Comparison of ENCODE assay signal across 29 cellular contexts in the genomic region with DNA sequence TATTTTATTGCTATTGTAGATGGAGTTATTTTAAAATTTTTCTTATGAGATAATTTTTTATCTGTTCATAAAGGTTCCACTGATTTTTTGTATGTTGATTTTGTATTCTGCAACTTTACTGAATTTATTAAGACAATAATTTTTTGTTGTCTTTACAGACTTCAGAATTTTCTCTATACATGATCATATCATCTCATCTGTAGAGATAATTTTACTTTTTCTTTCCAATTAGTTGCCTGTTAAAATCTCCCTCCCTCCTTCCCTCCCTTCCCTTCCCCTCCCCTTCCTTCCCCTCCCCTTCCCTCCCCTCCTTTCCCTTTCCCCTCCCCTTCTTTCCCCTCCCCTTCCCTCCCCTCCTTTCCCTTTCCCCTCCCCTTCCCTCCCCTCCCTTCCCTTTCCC.
"Had no signal": no experiment of that assay in that cellular context is flagged by ENCODE, and none has a peak within 500 bp of the region (broad histone marks: within the 10 kb centered on the region; RNA-seq: fewer than 3 reads in every experiment).

No MANE protein-coding gene starts in this region.

- H3K27me3 ChIP-seq: stomach, suprapubic skin, testis, thyroid gland, tibial artery, tibial nerve, transverse colon, upper lobe of left lung, upper lobe of right lung, uterus, vagina had no signal

- H3K27ac ChIP-seq: stomach, suprapubic skin, testis, thoracic aorta, thyroid gland, tibial artery, tibial nerve, transverse colon, upper lobe of left lung, upper lobe of right lung, uterus, vagina had no signal

- H3K36me3 ChIP-seq: stomach, suprapubic skin, thoracic aorta, thyroid gland, tibial artery, tibial nerve, transverse colon, upper lobe of left lung, upper lobe of right lung, uterus, vagina had no signal

- H3K9me3 ChIP-seq: testis, thoracic aorta, thyroid gland, transverse colon, upper lobe of right lung, uterus, vagina had no signal

- H3K36me3 Mint-ChIP-seq: stimulated activated effector memory CD8-positive, alpha-beta T cell treated with anti-CD3 and anti-CD28 coated beads, Interleukin-12 subunit alpha, Interleukin-12 subunit beta, amount 100 ng/mL, for 72 hours; stimulated activated memory B cell treated with anti-CD40 and anti-IgM and Interleukin-4, amounts not matched to agents 10 μg/mL and 1 μg/mL and 100 μg/mL, for 72 hours; type B pancreatic cell had no signal

- ATAC-seq: stimulated activated effector memory CD8-positive, alpha-beta T cell treated with anti-CD3 and anti-CD28 coated beads, Interleukin-12 subunit alpha, Interleukin-12 subunit beta, amount 100 ng/mL, for 72 hours; stimulated activated memory B cell treated with anti-CD40 and anti-IgM and Interleukin-4, amounts not matched to agents 10 μg/mL and 1 μg/mL and 100 μg/mL, for 72 hours; stimulated activated naive B cell treated with anti-CD40 and anti-IgM and Interleukin-4, amounts not matched to agents 10 μg/mL and 1 μg/mL and 100 μg/mL, for 72 hours; stimulated activated naive CD8-positive, alpha-beta T cell treated with anti-CD3 and anti-CD28 coated beads, Interleukin-15, amount 100 ng/mL, for 72 hours; stimulated activated naive CD8-positive, alpha-beta T cell treated with anti-CD3 and anti-CD28 coated beads, Interleukin-15, Interleukin-2, amounts not matched to agents 100 U/mL and 50 U/mL, for 24 hours; upper lobe of right lung had no signal

- FAIRE-seq: urothelium cell line had no signal

- H3K4me3 ChIP-seq: stomach, suprapubic skin, testis, thoracic aorta, thyroid gland, tibial artery, tibial nerve, transverse colon, upper lobe of left lung, upper lobe of right lung, uterus, vagina had no signal

- H3K9me3 Mint-ChIP-seq: type B pancreatic cell had no signal

- H3K4me1 ChIP-seq: stomach, suprapubic skin, testis, thyroid gland, tibial artery, tibial nerve, transverse colon, upper lobe of left lung, upper lobe of right lung, uterus, vagina had no signal

- H3K27ac Mint-ChIP-seq: stimulated activated effector memory CD8-positive, alpha-beta T cell treated with anti-CD3 and anti-CD28 coated beads, Interleukin-12 subunit alpha, Interleukin-12 subunit beta, amount 100 ng/mL, for 72 hours; stimulated activated memory B cell treated with anti-CD40 and anti-IgM and Interleukin-4, amounts not matched to agents 10 μg/mL and 1 μg/mL and 100 μg/mL, for 72 hours; stimulated activated naive B cell treated with anti-CD40 and anti-IgM and Interleukin-4, amounts not matched to agents 10 μg/mL and 1 μg/mL and 100 μg/mL, for 72 hours; stimulated activated naive CD8-positive, alpha-beta T cell treated with anti-CD3 and anti-CD28 coated beads, Interleukin-15, amount 100 ng/mL, for 72 hours; stimulated activated naive CD8-positive, alpha-beta T cell treated with anti-CD3 and anti-CD28 coated beads, Interleukin-15, Interleukin-2, amounts not matched to agents 100 ng/mL and 50 ng/mL, for 24 hours; type B pancreatic cell had no signal

- DNase-seq: stimulated activated CD4-positive, alpha-beta T cell treated with anti-CD3 and anti-CD28 coated beads, Interleukin-2, amount 100 ng/mL, for 48 hours; stimulated activated CD4-positive, alpha-beta T cell treated with anti-CD3 and anti-CD28 coated beads, Interleukin-4, amount 100 ng/mL, for 1 hour; stimulated activated CD4-positive, alpha-beta T cell treated with anti-CD3 and anti-CD28 coated beads, Interleukin-4, amount 100 ng/mL, for 24 hours; stimulated activated CD4-positive, alpha-beta T cell treated with anti-CD3 and anti-CD28 coated beads, Interleukin-4, amount 100 ng/mL, for 4 hours; stimulated activated CD8-positive, alpha-beta memory T cell treated with anti-CD3 and anti-CD28 coated beads, Interleukin-4, amount 100 ng/mL, for 48 hours; stimulated activated naive B cell treated with anti-CD40 and anti-IgM and Interleukin-4, amounts not matched to agents 10 μg/mL and 1 μg/mL and 100 μg/mL, for 72 hours; stimulated activated naive CD4-positive, alpha-beta T cell; stimulated activated naive CD4-positive, alpha-beta T cell treated with Interleukin-2 at 50 U/mL for 16 hours; stimulated activated naive CD8-positive, alpha-beta T cell treated with anti-CD3 and anti-CD28 coated beads, Interleukin-15, amount 100 ng/mL, for 72 hours; stimulated activated naive CD8-positive, alpha-beta T cell treated with anti-CD3 and anti-CD28 coated beads, Interleukin-15, Interleukin-2, amounts not matched to agents 100 U/mL and 50 U/mL, for 24 hours; stomach; substantia nigra; testis; thyroid gland; tibial artery; transverse colon; trophoblast cell; upper lobe of left lung; upper lobe of right lung; uterus had no signal
